In genomic region chr2:200308001-200308400, GRCh38 we compare ENCODE assay signal across 8 cellular contexts. TPM values are rescaled to one million over a fixed set of nuclear protein-coding genes. Genes with fewer than 3 reads are reported as not detected.
DNase-seq lines count a peak whose midpoint lies in the region; ATAC-seq and TF ChIP-seq lines count a peak whose summit lies in the region.

No MANE protein-coding gene starts in this region.

- H3K9me3 Mint-ChIP-seq in neural crest cell, result no peaks in the 10 kb centered on the region

- peak overlapping the region; percentile 70 for H3K4me3 ChIP-seq in OCI-LY7 (ENCODE audit: low read depth, low read length, poor library complexity, severe bottlenecking)
- peak overlapping the region; percentile 54 for H3K4me3 ChIP-seq in ectodermal cell (ENCODE audit: insufficient read depth, low read depth, low read length)

- H3K79me2 ChIP-seq in OCI-LY7 (ENCODE audit: insufficient read depth, low read depth, low read length), result no peaks in the 10 kb centered on the region

- peak; percentile 40 for DNase-seq in Caki2 (ENCODE audit: low read depth)
- DNase-seq in OCI-LY7 (ENCODE audit: low spot score), result no peak
- no peak for DNase-seq in neural crest cell (ENCODE audit: low read depth, low spot score)
- DNase-seq in NCI-H2196 (lab: John Stamatoyannopoulos, UW; ENCODE audit: unreplicated experiment), result no peak
- DNase-seq in NOMO-1 treated with dmso at 0.1 percent for 144 hours (lab: John Stamatoyannopoulos, UW; ENCODE audit: unreplicated experiment), result no peak
- DNase-seq in NCI-H446 treated with DMSO at 0.1 percent for 48 hours (lab: John Stamatoyannopoulos, UW), result no peak

- peaks cover 43% of the 10 kb centered on the region for H3K4me1 Mint-ChIP-seq in neural crest cell

- no TSS peak for BruUV-seq in OCI-LY7 (replicated peaks; lab: Mats Ljungman, UMichigan)

- H3K27ac ChIP-seq in OCI-LY7 (ENCODE audit: low read depth, low read length, poor library complexity, severe bottlenecking), result no peak overlapping the region
- no peak overlapping the region for H3K27ac ChIP-seq in ectodermal cell (ENCODE audit: insufficient read depth, low read depth, low read length, poor library complexity, severe bottlenecking)

- no peak overlapping the region for H3K27ac Mint-ChIP-seq in neural crest cell (ENCODE audit: unreplicated experiment)

- H3K4me1 ChIP-seq in OCI-LY7 (ENCODE audit: insufficient read depth, low read length, poor library complexity, severe bottlenecking), result peaks cover 5% of the 10 kb centered on the region
- H3K4me1 ChIP-seq in ectodermal cell (ENCODE audit: control insufficient read depth, insufficient read depth, low read length), result peaks cover 11% of the 10 kb centered on the region

- CTCF ChIA-PET in OCI-LY7 (lab: Charles Lee; ENCODE audit: unreplicated experiment), result no interaction called here

- in situ Hi-C loops in Caki2 (cut with HindIII; ENCODE audit: low pct_unique_long_range_greater_than_20kb, low sequenced_read_pairs), result loop anchor here (25.0 kb wide), 1 partner anchor 179 kb away; no protein-coding TSS in a partner anchor

- H3K36me3 Mint-ChIP-seq in neural crest cell (ENCODE audit: low read depth), result no peaks in the 10 kb centered on the region

- TF ChIP-seq CTCF in OCI-LY7 (conservative IDR thresholded peaks at IDR 0.05; ENCODE audit: low read length) (no peak), neural crest cell (conservative IDR thresholded peaks at IDR 0.05) (no peak)

- H3K9me3 ChIP-seq in OCI-LY7 (ENCODE audit: low read length) (no peaks in the 10 kb centered on the region), ectodermal cell (ENCODE audit: control insufficient read depth, low read length) (no peaks in the 10 kb centered on the region)

- H2AFZ ChIP-seq in OCI-LY7 (ENCODE audit: low read length), result peak overlapping the region; percentile 28; the same call in 1 of the 2 replicates

- no peaks in the 10 kb centered on the region for H4K20me1 ChIP-seq in OCI-LY7 (ENCODE audit: insufficient read depth, low read length)

- 13 to 20% methylated on average over 6 of the region's 6 CpGs for WGBS in ectodermal cell, 2 experiments

- H3K9me2 ChIP-seq in OCI-LY7 (ENCODE audit: insufficient read depth, low read length), result no peaks in the 10 kb centered on the region

- ATAC-seq in GM21381 (IDR thresholded peaks at IDR 0.05; ENCODE audit: unreplicated experiment), result no peak

- POLR2A ChIA-PET in OCI-LY7 (lab: Charles Lee), result interaction anchor here (0.6 to 0.7 kb wide), 3 partner anchors 48 to 352 kb away, joined by 3 to 8 read pairs (median 4); no protein-coding TSS in a partner anchor

- H3K4me2 ChIP-seq in OCI-LY7 (ENCODE audit: low read length), result peak overlapping the region; percentile 33

- no peaks in the 10 kb centered on the region for H3K27me3 Mint-ChIP-seq in neural crest cell (ENCODE audit: low read depth)

- peak overlapping the region; percentile 90 for H3K4me3 Mint-ChIP-seq in neural crest cell

- peaks cover 27% of the 10 kb centered on the region for H3K27me3 ChIP-seq in ectodermal cell (ENCODE audit: control insufficient read depth, insufficient read depth, low read length, poor library complexity, severe bottlenecking)

- intact Hi-C loops in OCI-LY7 (cut with micrococcal nuclease; ENCODE audit: unreplicated experiment), result loop anchor here (5.0 to 10.0 kb wide), 2 partner anchors 159 to 397 kb away; no protein-coding TSS in a partner anchor

- H3K36me3 ChIP-seq in OCI-LY7 (ENCODE audit: insufficient read depth, low read length) (no peaks in the 10 kb centered on the region), ectodermal cell (ENCODE audit: control insufficient read depth, insufficient read depth, low read length) (no peaks in the 10 kb centered on the region)

RNA-seq across cellular contexts. Expression of gene SPATS2L, which starts 1.5 kb away (rescaled TPM):
- 11.9 and 34.6 TPM in 2 replicates for total RNA-seq in Caki2 (2014; rRNA removed; shearing (Covaris generic); ENCODE audit: low replicate concordance)
- 5.2 and 8.4 TPM in 2 replicates for total RNA-seq in OCI-LY7 (2014; rRNA removed; shearing (Covaris generic))
- total RNA-seq in OCI-LY7 (2022) (3.1 and 6.1 TPM in 2 replicates), neural crest cell (24.1 and 24.9 TPM in 2 replicates)
- 32.1 TPM for polyA plus RNA-seq in ectodermal cell (2013, experiment 1 of 4)
- polyA plus RNA-seq in ectodermal cell (2013, experiment 2 of 4), result 38.7 TPM
- 26.7 TPM for polyA plus RNA-seq in ectodermal cell (2013, experiment 3 of 4)
- 35.2 TPM for polyA plus RNA-seq in ectodermal cell (2013, experiment 4 of 4)
